In the genomic region with DNA sequence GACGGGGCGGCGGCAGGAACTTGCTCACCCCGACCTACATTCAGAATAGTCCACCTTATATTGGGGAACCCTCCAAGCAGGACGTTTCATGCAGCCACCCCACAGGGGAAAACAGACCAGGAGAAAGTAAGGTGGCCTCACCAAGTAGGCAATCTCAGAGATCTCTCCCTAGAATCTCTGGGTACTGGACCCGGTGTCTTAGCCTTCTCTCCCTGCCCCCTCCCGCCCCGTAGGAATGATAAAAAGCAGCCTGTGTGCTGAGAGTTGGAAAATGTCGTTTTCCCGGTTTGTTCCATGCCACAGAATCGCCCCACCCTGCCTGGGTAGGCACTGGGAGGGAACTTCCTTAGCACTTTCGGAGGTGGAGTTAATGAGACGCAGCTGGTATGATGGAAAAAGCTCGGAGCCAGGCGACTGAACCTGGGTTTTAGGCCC, we compare ENCODE assay signal across 8 cellular contexts. TPM values are rescaled to one million over a fixed set of nuclear protein-coding genes. Genes with fewer than 3 reads are reported as not detected.
DNase-seq lines count a peak whose midpoint lies in the region; ATAC-seq and TF ChIP-seq lines count a peak whose summit lies in the region.

No MANE protein-coding gene starts in this region.

- peaks cover 65% of the 10 kb centered on the region for H3K27me3 Mint-ChIP-seq in CD4-positive, alpha-beta T cell
- peaks cover 63% of the 10 kb centered on the region for H3K27me3 Mint-ChIP-seq in activated naive CD8-positive, alpha-beta T cell treated with anti-CD3 and anti-CD28 coated beads, Interleukin-2, amount 50 U/mL, for 24 hours

- peaks cover 8% of the 10 kb centered on the region for H3K4me1 ChIP-seq in right cardiac atrium (ENCODE audit: control insufficient read depth, insufficient read depth, low read length)

- no peaks in the 10 kb centered on the region for H3K9me3 ChIP-seq in CD4-positive, alpha-beta T cell (ENCODE audit: control insufficient read depth, low read length)
- no peaks in the 10 kb centered on the region for H3K9me3 ChIP-seq in right cardiac atrium (ENCODE audit: control insufficient read depth, low read length)

- DNase-seq in CD4-positive, alpha-beta T cell = no peak
- no peak for DNase-seq in activated naive CD8-positive, alpha-beta T cell treated with anti-CD3 and anti-CD28 coated beads, Interleukin-2, amount 50 U/mL, for 24 hours
- DNase-seq in right cardiac atrium (peak; percentile 69 to 88 (median 83)), sciatic nerve (ENCODE audit: low spot score) (peak; percentile 69), NCI-H2107 (lab: John Stamatoyannopoulos, UW) (no peak), COLO668 (lab: John Stamatoyannopoulos, UW; ENCODE audit: unreplicated experiment) (no peak)

- H3K4me3 ChIP-seq in right cardiac atrium (ENCODE audit: low read length) = peak overlapping the region; percentile 89

- POLR2A ChIA-PET in CD4-positive, alpha-beta T cell (lab: Charles Lee) = no interaction called here

- H3K27ac Mint-ChIP-seq in CD4-positive, alpha-beta T cell = no peak overlapping the region
- H3K27ac Mint-ChIP-seq in activated naive CD8-positive, alpha-beta T cell treated with anti-CD3 and anti-CD28 coated beads, Interleukin-2, amount 50 U/mL, for 24 hours = no peak overlapping the region

- CTCF ChIA-PET in CD4-positive, alpha-beta T cell (lab: Charles Lee) = no interaction called here

- intact Hi-C loops in CD4-positive, alpha-beta T cell (cut with DNase I, micrococcal nuclease) = no loop called here
- intact Hi-C loops in right cardiac atrium (cut with DNase I) (loop anchor here in 1 of 4 donors (10.0 kb wide), 1 partner anchor 147 kb away; no protein-coding TSS in a partner anchor), sciatic nerve (cut with DNase I) (no loop called here)

- ATAC-seq in CD4-positive, alpha-beta T cell (ENCODE audit: poor library complexity) = no peak
- peak; percentile 8 for ATAC-seq in HG03432 (IDR thresholded peaks at IDR 0.05; ENCODE audit: unreplicated experiment)
- ATAC-seq in activated naive CD8-positive, alpha-beta T cell treated with anti-CD3 and anti-CD28 coated beads, Interleukin-2, amount 50 U/mL, for 24 hours = no peak
- peak; percentile 72 to 81 for ATAC-seq in right cardiac atrium
- peak; percentile 62 for ATAC-seq in sciatic nerve
- no peak for ATAC-seq in HG02798 (IDR thresholded peaks at IDR 0.05; ENCODE audit: poor library complexity, unreplicated experiment)

- H3K9me3 Mint-ChIP-seq in CD4-positive, alpha-beta T cell = no peaks in the 10 kb centered on the region
- no peaks in the 10 kb centered on the region for H3K9me3 Mint-ChIP-seq in activated naive CD8-positive, alpha-beta T cell treated with anti-CD3 and anti-CD28 coated beads, Interleukin-2, amount 50 U/mL, for 24 hours

- no peaks in the 10 kb centered on the region for H3K4me1 Mint-ChIP-seq in CD4-positive, alpha-beta T cell (ENCODE audit: low read depth)
- H3K4me1 Mint-ChIP-seq in activated naive CD8-positive, alpha-beta T cell treated with anti-CD3 and anti-CD28 coated beads, Interleukin-2, amount 50 U/mL, for 24 hours = peaks cover 9% of the 10 kb centered on the region

- H3K4me3 Mint-ChIP-seq in CD4-positive, alpha-beta T cell = peak overlapping the region; percentile 83
- H3K4me3 Mint-ChIP-seq in activated naive CD8-positive, alpha-beta T cell treated with anti-CD3 and anti-CD28 coated beads, Interleukin-2, amount 50 U/mL, for 24 hours = peak overlapping the region; percentile 73

- no peak for TF ChIP-seq CTCF in CD4-positive, alpha-beta T cell (IDR thresholded peaks at IDR 0.05)

- under 1% methylated on average over 15 of the region's 15 CpGs for WGBS in right cardiac atrium

- peaks cover 33% of the 10 kb centered on the region for H3K27me3 ChIP-seq in CD4-positive, alpha-beta T cell (ENCODE audit: control insufficient read depth, insufficient read depth, low read length)
- H3K27me3 ChIP-seq in right cardiac atrium (ENCODE audit: control insufficient read depth, insufficient read depth) = no peaks in the 10 kb centered on the region

- H3K36me3 Mint-ChIP-seq in CD4-positive, alpha-beta T cell (ENCODE audit: low read depth) = no peaks in the 10 kb centered on the region
- H3K36me3 Mint-ChIP-seq in activated naive CD8-positive, alpha-beta T cell treated with anti-CD3 and anti-CD28 coated beads, Interleukin-2, amount 50 U/mL, for 24 hours (ENCODE audit: low read depth) = no peaks in the 10 kb centered on the region

- H3K27ac ChIP-seq in CD4-positive, alpha-beta T cell (ENCODE audit: low read depth, low read length) = no peak overlapping the region
- peak overlapping the region; percentile 98 for H3K27ac ChIP-seq in right cardiac atrium (ENCODE audit: low read length)

RNA-seq across cellular contexts. Expression of gene PTPN14, which starts 0.8 kb away (rescaled TPM):
- total RNA-seq in CD4-positive, alpha-beta T cell = under 1 TPM; 0.03 TPM
- total RNA-seq in right cardiac atrium (10 to 100 TPM; 15.7 to 35.1 (median 18.9) TPM), sciatic nerve (85.9 TPM)
- polyA plus RNA-seq in right cardiac atrium = 4.7 TPM

RNA-seq across cellular contexts. Expression of gene CENPF, which starts 50.8 kb away (rescaled TPM):
- total RNA-seq in CD4-positive, alpha-beta T cell = 1 to 10 TPM; 3.4 to 3.8 TPM
- total RNA-seq in right cardiac atrium (1 to 10 TPM in 2 of 4 donors, under 1 TPM in 2; 0.37 to 2.3 (median 1.1) TPM), sciatic nerve (1.7 TPM)
- 0.29 TPM for polyA plus RNA-seq in right cardiac atrium

Comparison
In these comparisons a context has a peak if more than half of its experiments do, and no peak if none do; other contexts are left out.
1. ATAC-seq: peak in HG03432 (single experiment), right cardiac atrium (2 of 2) and sciatic nerve (single experiment); none in CD4-positive, alpha-beta T cell (single experiment), activated naive CD8-positive, alpha-beta T cell treated with anti-CD3 and anti-CD28 coated beads, Interleukin-2, amount 50 U/mL, for 24 hours (single experiment) and HG02798 (single experiment).
2. DNase-seq: peak in right cardiac atrium (3 of 3) and sciatic nerve (single experiment); none in CD4-positive, alpha-beta T cell (0 of 10), activated naive CD8-positive, alpha-beta T cell treated with anti-CD3 and anti-CD28 coated beads, Interleukin-2, amount 50 U/mL, for 24 hours (single experiment), NCI-H2107 (single experiment) and COLO668 (single experiment).
3. RNA of gene PTPN14, which starts 0.8 kb away (total RNA-seq): 85.9 TPM in sciatic nerve (single experiment) and 15.7 to 35.1 TPM in right cardiac atrium; 0.03 TPM in CD4-positive, alpha-beta T cell; every median in the first group is over 10 times any median in the second.